8 cellular contexts compared by ENCODE assay signal in genomic region chr15:48643776-48644497, GRCh38. TPM values are rescaled to one million over a fixed set of nuclear protein-coding genes. Genes with fewer than 3 reads are reported as not detected.
DNase-seq lines count a peak whose midpoint lies in the region; ATAC-seq and TF ChIP-seq lines count a peak whose summit lies in the region.

No MANE protein-coding gene starts in this region.

- H3K18ac ChIP-seq in trophoblast cell (ENCODE audit: low read length) = no peak overlapping the region

- no peak overlapping the region for H2BK5ac ChIP-seq in trophoblast cell (ENCODE audit: low read depth, low read length, poor library complexity)

- no peaks in the 10 kb centered on the region; the same call in 1 of the 2 replicates for H4K20me1 ChIP-seq in DND-41 (ENCODE audit: insufficient read depth, low read length)

- H4K91ac ChIP-seq in trophoblast cell (ENCODE audit: low read depth, low read length) = no peak overlapping the region

- H3K4me2 ChIP-seq in DND-41 (ENCODE audit: insufficient read depth, low read length) (peak overlapping the region; percentile 76), trophoblast cell (ENCODE audit: low read length) (peak overlapping the region; percentile 99)

- no peak overlapping the region for H2AFZ ChIP-seq in DND-41 (ENCODE audit: low read depth, low read length)
- H2AFZ ChIP-seq in trophoblast cell (ENCODE audit: insufficient read depth, low read length, poor library complexity) = peak overlapping the region; percentile 47

- TF ChIP-seq CTCF in DND-41 (IDR thresholded peaks at IDR 0.05; ENCODE audit: borderline replicate concordance, extremely low read depth, low read length, poor library complexity, severe bottlenecking) = no peak
- no peak for TF ChIP-seq CTCF in RWPE1 (conservative IDR thresholded peaks at IDR 0.05; ENCODE audit: low read depth)
- no peak for TF ChIP-seq CTCF in fibroblast of pulmonary artery (IDR thresholded peaks at IDR 0.05; ENCODE audit: low read length, missing control alignments)

- H3K36me3 ChIP-seq in DND-41 (ENCODE audit: insufficient read depth, low read length) (no peaks in the 10 kb centered on the region), trophoblast cell (ENCODE audit: control insufficient read depth in 1 of 2, insufficient read depth in 2 of 2, low read length in 2 of 2) (no peaks in the 10 kb centered on the region)

- H3K9me3 ChIP-seq in DND-41 (ENCODE audit: insufficient read depth, low read length, severe bottlenecking) (no peaks in the 10 kb centered on the region), trophoblast cell (ENCODE audit: insufficient read depth, low read depth, low read length) (no peaks in the 10 kb centered on the region)

- no peak overlapping the region for H3K14ac ChIP-seq in trophoblast cell (ENCODE audit: low read length)

- peaks cover 3% of the 10 kb centered on the region for H3K79me1 ChIP-seq in trophoblast cell (ENCODE audit: low read length)

- DNase-seq in DND-41 = no peak
- DNase-seq in RWPE1 (ENCODE audit: low spot score) = no peak
- no peak for DNase-seq in fibroblast of pulmonary artery (ENCODE audit: low read depth)
- DNase-seq in trophoblast cell = peak in 1 of 2 donors; percentile 33
- DNase-seq in GF-D8 (lab: John Stamatoyannopoulos, UW) = no peak
- no peak for DNase-seq in cerebellar nuclear complex (lab: John Stamatoyannopoulos, UW)
- DNase-seq in amniotic stem cell (lab: John Stamatoyannopoulos, UW) = no peak
- DNase-seq in NCI-H1105 (lab: John Stamatoyannopoulos, UW) = no peak

- POLR2A ChIA-PET in RWPE1 (lab: Yijun Ruan, JAX; ENCODE audit: low non-redundant PET) = no interaction called here

- H3K79me2 ChIP-seq in DND-41 (ENCODE audit: insufficient read depth, low read length) (no peaks in the 10 kb centered on the region), trophoblast cell (ENCODE audit: control insufficient read depth, insufficient read depth, low read length, poor library complexity) (peaks cover 4% of the 10 kb centered on the region)

- H3K23ac ChIP-seq in trophoblast cell (ENCODE audit: low read length) = no peak overlapping the region

- no CpG with 5 or more reads among the region's 12 CpGs for WGBS in trophoblast cell (ENCODE audit: extremely low coverage, insufficient coverage, insufficient read length)

- CTCF ChIA-PET in RWPE1 (lab: Yijun Ruan, JAX) = no interaction called here

- H3K27me3 ChIP-seq in DND-41 (ENCODE audit: insufficient read depth, low read length, poor library complexity) (peaks cover 31% of the 10 kb centered on the region), trophoblast cell (ENCODE audit: insufficient read depth, low read length) (peaks cover 26% of the 10 kb centered on the region)

- H3K4me1 ChIP-seq in DND-41 (ENCODE audit: insufficient read depth, low read length) (peaks cover 30% of the 10 kb centered on the region), trophoblast cell (ENCODE audit: control insufficient read depth in 1 of 2, insufficient read depth in 2 of 2, low read length in 2 of 2) (peaks cover 0 to 8% of the 10 kb centered on the region in 2 experiments)

- H3K27ac ChIP-seq in DND-41 (ENCODE audit: low read length) = no peak overlapping the region
- peak overlapping the region; percentile 89 for H3K27ac ChIP-seq in RWPE1
- H3K27ac ChIP-seq in trophoblast cell (ENCODE audit: low read depth, low read length) = no peak overlapping the region

- no peak overlapping the region for H3K4ac ChIP-seq in trophoblast cell (ENCODE audit: low read depth, low read length)

- no peak overlapping the region; the same call in 1 of the 2 replicates for H3K9ac ChIP-seq in DND-41 (ENCODE audit: low read depth, low read length)
- H3K9ac ChIP-seq in trophoblast cell (ENCODE audit: low read length) = no peak overlapping the region

- no peak overlapping the region for H2AK5ac ChIP-seq in trophoblast cell (ENCODE audit: low read length)

- no peak overlapping the region for H2BK12ac ChIP-seq in trophoblast cell (ENCODE audit: low read length)

- ATAC-seq in DND-41 (ENCODE audit: insufficient read depth, low read depth) = no peak

- H4K12ac ChIP-seq in trophoblast cell (ENCODE audit: low read depth, low read length) = no peak overlapping the region

- H2BK120ac ChIP-seq in trophoblast cell (ENCODE audit: insufficient read depth, low read length, poor library complexity) = no peak overlapping the region

- no peak overlapping the region for H4K8ac ChIP-seq in trophoblast cell (ENCODE audit: low read depth, low read length)

- peak overlapping the region in 1 of 2 experiments; percentile 63; a peak in 1 of 4 replicates for H3K4me3 ChIP-seq in DND-41 (ENCODE audit: low read depth in 1 of 2, low read length in 2 of 2)
- H3K4me3 ChIP-seq in fibroblast of pulmonary artery (replicated peaks; ENCODE audit: low read depth, low read length) = peak overlapping the region; percentile 78
- H3K4me3 ChIP-seq in trophoblast cell (ENCODE audit: low read depth, low read length) = peak overlapping the region; percentile 82

RNA-seq across cellular contexts. Expression of gene FBN1, which starts 1.6 kb away (rescaled TPM):
- polyA plus RNA-seq in trophoblast cell (2013) = 4.4 and 5.3 TPM in 2 replicates
